1 cellular context compared by ENCODE assay signal in the genomic region with DNA sequence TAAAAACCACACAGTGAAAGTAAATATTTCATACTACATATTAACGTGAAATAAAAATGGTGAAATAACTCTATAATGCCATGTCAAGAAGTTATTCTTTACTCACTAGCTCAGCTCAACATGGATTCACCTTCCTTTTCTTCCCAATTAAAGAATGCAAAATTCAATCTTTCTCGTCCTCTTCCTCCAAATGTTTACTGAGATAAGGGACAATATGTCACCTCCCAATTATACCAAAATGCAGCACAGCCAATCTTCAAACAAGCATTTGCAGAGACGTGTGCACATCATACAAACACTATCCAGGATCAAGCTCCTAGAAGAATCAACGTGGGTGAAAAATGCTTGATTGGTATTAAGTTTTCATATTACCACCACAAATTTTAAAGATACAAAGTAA.
TF ChIP-seq lines count a peak whose summit lies in the region.

No MANE protein-coding gene starts in this region.

TF ChIP-seq in SK-N-SH treated with all-trans-retinoic acid at 6 μM for 48 hours, 23 proteins besides CTCF, POLR2A, EP300 and RAD21 (continued from another document):
- TF ChIP-seq, protein P1, sequence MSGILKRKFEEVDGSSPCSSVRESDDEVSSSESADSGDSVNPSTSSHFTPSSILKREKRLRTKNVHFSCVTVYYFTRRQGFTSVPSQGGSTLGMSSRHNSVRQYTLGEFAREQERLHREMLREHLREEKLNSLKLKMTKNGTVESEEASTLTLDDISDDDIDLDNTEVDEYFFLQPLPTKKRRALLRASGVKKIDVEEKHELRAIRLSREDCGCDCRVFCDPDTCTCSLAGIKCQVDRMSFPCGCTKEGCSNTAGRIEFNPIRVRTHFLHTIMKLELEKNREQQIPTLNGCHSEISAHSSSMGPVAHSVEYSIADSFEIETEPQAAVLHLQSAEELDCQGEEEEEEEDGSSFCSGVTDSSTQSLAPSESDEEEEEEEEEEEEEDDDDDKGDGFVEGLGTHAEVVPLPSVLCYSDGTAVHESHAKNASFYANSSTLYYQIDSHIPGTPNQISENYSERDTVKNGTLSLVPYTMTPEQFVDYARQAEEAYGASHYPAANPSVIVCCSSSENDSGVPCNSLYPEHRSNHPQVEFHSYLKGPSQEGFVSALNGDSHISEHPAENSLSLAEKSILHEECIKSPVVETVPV (CRISPR knock-in tag; IDR thresholded peaks at IDR 0.05) = no peak
- TF ChIP-seq OSR1 (CRISPR knock-in tag; IDR thresholded peaks at IDR 0.05) = no peak
- TF ChIP-seq ZFP3 (CRISPR knock-in tag; IDR thresholded peaks at IDR 0.05) = no peak
- TF ChIP-seq GLIS3 (CRISPR knock-in tag; IDR thresholded peaks at IDR 0.05) = no peak
- TF ChIP-seq ESRRG (CRISPR knock-in tag; IDR thresholded peaks at IDR 0.05) = no peak
- TF ChIP-seq, protein P2, sequence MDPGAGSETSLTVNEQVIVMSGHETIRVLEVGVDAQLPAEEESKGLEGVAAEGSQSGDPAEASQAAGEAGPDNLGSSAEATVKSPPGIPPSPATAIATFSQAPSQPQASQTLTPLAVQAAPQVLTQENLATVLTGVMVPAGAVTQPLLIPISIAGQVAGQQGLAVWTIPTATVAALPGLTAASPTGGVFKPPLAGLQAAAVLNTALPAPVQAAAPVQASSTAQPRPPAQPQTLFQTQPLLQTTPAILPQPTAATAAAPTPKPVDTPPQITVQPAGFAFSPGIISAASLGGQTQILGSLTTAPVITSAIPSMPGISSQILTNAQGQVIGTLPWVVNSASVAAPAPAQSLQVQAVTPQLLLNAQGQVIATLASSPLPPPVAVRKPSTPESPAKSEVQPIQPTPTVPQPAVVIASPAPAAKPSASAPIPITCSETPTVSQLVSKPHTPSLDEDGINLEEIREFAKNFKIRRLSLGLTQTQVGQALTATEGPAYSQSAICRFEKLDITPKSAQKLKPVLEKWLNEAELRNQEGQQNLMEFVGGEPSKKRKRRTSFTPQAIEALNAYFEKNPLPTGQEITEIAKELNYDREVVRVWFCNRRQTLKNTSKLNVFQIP (CRISPR knock-in tag; IDR thresholded peaks at IDR 0.05; ENCODE audit: borderline replicate concordance, low read depth) = no peak
- TF ChIP-seq SNAI2 (CRISPR knock-in tag; IDR thresholded peaks at IDR 0.05) = no peak
- no peak for TF ChIP-seq RARB (CRISPR knock-in tag; IDR thresholded peaks at IDR 0.05)
- TF ChIP-seq ISL1 (CRISPR knock-in tag; IDR thresholded peaks at IDR 0.05) = no peak
- no peak for TF ChIP-seq TOX (CRISPR knock-in tag; IDR thresholded peaks at IDR 0.05; ENCODE audit: borderline replicate concordance)
- TF ChIP-seq, protein P3, sequence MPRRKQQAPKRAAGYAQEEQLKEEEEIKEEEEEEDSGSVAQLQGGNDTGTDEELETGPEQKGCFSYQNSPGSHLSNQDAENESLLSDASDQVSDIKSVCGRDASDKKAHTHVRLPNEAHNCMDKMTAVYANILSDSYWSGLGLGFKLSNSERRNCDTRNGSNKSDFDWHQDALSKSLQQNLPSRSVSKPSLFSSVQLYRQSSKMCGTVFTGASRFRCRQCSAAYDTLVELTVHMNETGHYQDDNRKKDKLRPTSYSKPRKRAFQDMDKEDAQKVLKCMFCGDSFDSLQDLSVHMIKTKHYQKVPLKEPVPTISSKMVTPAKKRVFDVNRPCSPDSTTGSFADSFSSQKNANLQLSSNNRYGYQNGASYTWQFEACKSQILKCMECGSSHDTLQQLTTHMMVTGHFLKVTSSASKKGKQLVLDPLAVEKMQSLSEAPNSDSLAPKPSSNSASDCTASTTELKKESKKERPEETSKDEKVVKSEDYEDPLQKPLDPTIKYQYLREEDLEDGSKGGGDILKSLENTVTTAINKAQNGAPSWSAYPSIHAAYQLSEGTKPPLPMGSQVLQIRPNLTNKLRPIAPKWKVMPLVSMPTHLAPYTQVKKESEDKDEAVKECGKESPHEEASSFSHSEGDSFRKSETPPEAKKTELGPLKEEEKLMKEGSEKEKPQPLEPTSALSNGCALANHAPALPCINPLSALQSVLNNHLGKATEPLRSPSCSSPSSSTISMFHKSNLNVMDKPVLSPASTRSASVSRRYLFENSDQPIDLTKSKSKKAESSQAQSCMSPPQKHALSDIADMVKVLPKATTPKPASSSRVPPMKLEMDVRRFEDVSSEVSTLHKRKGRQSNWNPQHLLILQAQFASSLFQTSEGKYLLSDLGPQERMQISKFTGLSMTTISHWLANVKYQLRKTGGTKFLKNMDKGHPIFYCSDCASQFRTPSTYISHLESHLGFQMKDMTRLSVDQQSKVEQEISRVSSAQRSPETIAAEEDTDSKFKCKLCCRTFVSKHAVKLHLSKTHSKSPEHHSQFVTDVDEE (CRISPR knock-in tag; IDR thresholded peaks at IDR 0.05) = no peak
- TF ChIP-seq TCF4 (CRISPR knock-in tag; IDR thresholded peaks at IDR 0.05; ENCODE audit: borderline replicate concordance) = no peak
- no peak for TF ChIP-seq BACH2 (CRISPR knock-in tag; IDR thresholded peaks at IDR 0.05; ENCODE audit: borderline replicate concordance)
- no peak for TF ChIP-seq CSDC2 (CRISPR knock-in tag; IDR thresholded peaks at IDR 0.05)
TF ChIP-seq in SK-N-SH treated with all-trans-retinoic acid at 6 μM for 48 hours: peak in this region for 0.
